31 cellular contexts compared by ENCODE assay signal in genomic region chr1:65538664-65539063, GRCh38.
"Had no signal": no experiment of that assay in that cellular context is flagged by ENCODE, and none has a peak within 500 bp of the region (broad histone marks: within the 10 kb centered on the region; RNA-seq: fewer than 3 reads in every experiment).

No MANE protein-coding gene starts in this region.

- H3K27ac Mint-ChIP-seq: activated B cell treated with CpG ODN at 0.5 μM for 24 hours; activated CD8-positive, alpha-beta T cell treated with anti-CD3 and anti-CD28 coated beads for 36 hours; activated naive CD4-positive, alpha-beta T cell treated with anti-CD3 and anti-CD28 coated beads for 36 hours; activated naive CD8-positive, alpha-beta T cell treated with anti-CD3 and anti-CD28 coated beads, Interleukin-2, amount 10 ng/mL, durations not matched to agents 7 days and 5 days; activated T-helper 1 cell treated with anti-CD3 and anti-CD28 coated beads, Interleukin-12 subunit alpha, Interleukin-12 subunit beta, Interleukin-2, Interleukin-4 antibody, amounts not matched to agents 30 ng/mL and 10 ng/mL and 1 ng/mL, durations not matched to agents 14 hours and 24 hours and 36 hours; brain; effector memory CD8-positive, alpha-beta T cell; naive thymus-derived CD4-positive, alpha-beta T cell; neural progenitor cell; T-helper 17 cell had no signal

- H3K9ac ChIP-seq: neural progenitor cell had no signal

- H3K9me3 Mint-ChIP-seq: activated T-helper 1 cell treated with anti-CD3 and anti-CD28 coated beads, Interleukin-12 subunit alpha, Interleukin-12 subunit beta, Interleukin-2, Interleukin-4 antibody, amounts not matched to agents 30 ng/mL and 10 ng/mL and 1 ng/mL, durations not matched to agents 14 hours and 24 hours and 36 hours; effector memory CD8-positive, alpha-beta T cell; neural progenitor cell had no signal

- H3K9me3 ChIP-seq: ascending aorta, esophagus muscularis mucosa, suprapubic skin, tibial artery, upper lobe of right lung had no signal

- DNase-seq: activated B cell treated with CpG ODN at 0.5 μM for 24 hours; activated CD4-positive, alpha-beta T cell treated with anti-CD3 and anti-CD28 coated beads, Interleukin-2, amount 50 U/mL, for 1 hour; activated CD8-positive, alpha-beta T cell treated with anti-CD3 and anti-CD28 coated beads for 36 hours; activated effector memory CD4-positive, alpha-beta T cell treated with anti-CD3 and anti-CD28 coated beads, Interleukin-2, amount 50 U/mL, for 16 hours; activated naive CD4-positive, alpha-beta T cell treated with anti-CD3 and anti-CD28 coated beads for 36 hours; activated naive CD8-positive, alpha-beta T cell treated with anti-CD3 and anti-CD28 coated beads, Interleukin-2, amount 10 ng/mL, durations not matched to agents 7 days and 5 days; activated T-cell treated with anti-CD3 and anti-CD28 coated beads for 4 hours; effector memory CD8-positive, alpha-beta T cell; foreskin melanocyte; islet precursor cell; left cardiac atrium; mammary epithelial cell; midbrain; naive thymus-derived CD4-positive, alpha-beta T cell; occipital lobe; right cardiac atrium; stimulated activated CD4-positive, alpha-beta T cell treated with anti-CD3 and anti-CD28 coated beads, Interleukin-15, amount 100 ng/mL, for 24 hours; stimulated activated CD4-positive, alpha-beta T cell treated with anti-CD3 and anti-CD28 coated beads, Interleukin-2, amount 100 ng/mL, for 24 hours; stimulated activated naive CD4-positive, alpha-beta T cell; T-helper 17 cell; T1000; tibial artery; upper lobe of right lung had no signal

- H3K4me1 Mint-ChIP-seq: activated B cell treated with CpG ODN at 0.5 μM for 24 hours; activated naive CD8-positive, alpha-beta T cell treated with anti-CD3 and anti-CD28 coated beads, Interleukin-2, amount 10 ng/mL, durations not matched to agents 7 days and 5 days had no signal

- H3K4me3 ChIP-seq: ascending aorta, cardiac muscle cell, coronary artery, esophagus muscularis mucosa, neural progenitor cell, suprapubic skin, tibial artery, upper lobe of right lung had no signal

- H3K36me3 Mint-ChIP-seq: activated naive CD8-positive, alpha-beta T cell treated with anti-CD3 and anti-CD28 coated beads, Interleukin-2, amount 10 ng/mL, durations not matched to agents 7 days and 5 days; neural progenitor cell had no signal

- H3K27ac ChIP-seq: ascending aorta, coronary artery, esophagus muscularis mucosa, neural progenitor cell, suprapubic skin, tibial artery, upper lobe of right lung had no signal

- H3K4me3 Mint-ChIP-seq: activated B cell treated with CpG ODN at 0.5 μM for 24 hours; activated CD8-positive, alpha-beta T cell treated with anti-CD3 and anti-CD28 coated beads for 36 hours; activated naive CD4-positive, alpha-beta T cell treated with anti-CD3 and anti-CD28 coated beads for 36 hours; activated naive CD8-positive, alpha-beta T cell treated with anti-CD3 and anti-CD28 coated beads, Interleukin-2, amount 10 ng/mL, durations not matched to agents 7 days and 5 days; activated T-helper 1 cell treated with anti-CD3 and anti-CD28 coated beads, Interleukin-12 subunit alpha, Interleukin-12 subunit beta, Interleukin-2, Interleukin-4 antibody, amounts not matched to agents 30 ng/mL and 10 ng/mL and 1 ng/mL, durations not matched to agents 14 hours and 24 hours and 36 hours; brain; effector memory CD8-positive, alpha-beta T cell; naive thymus-derived CD4-positive, alpha-beta T cell; neural progenitor cell; T-helper 17 cell had no signal

- H3K27me3 ChIP-seq: ascending aorta, cardiac muscle cell, esophagus muscularis mucosa, neural progenitor cell, suprapubic skin, tibial artery, upper lobe of right lung had no signal

- H3K27me3 Mint-ChIP-seq: activated B cell treated with CpG ODN at 0.5 μM for 24 hours; activated CD8-positive, alpha-beta T cell treated with anti-CD3 and anti-CD28 coated beads for 36 hours; brain; effector memory CD8-positive, alpha-beta T cell; T-helper 17 cell had no signal

- ATAC-seq: activated CD8-positive, alpha-beta T cell treated with anti-CD3 and anti-CD28 coated beads for 36 hours; effector memory CD8-positive, alpha-beta T cell; left cardiac atrium; naive thymus-derived CD4-positive, alpha-beta T cell; T-helper 17 cell; upper lobe of right lung had no signal

- H2AFZ ChIP-seq: neural progenitor cell had no signal

- H3K36me3 ChIP-seq: ascending aorta, cardiac muscle cell, esophagus muscularis mucosa, neural progenitor cell, suprapubic skin, tibial artery, upper lobe of right lung had no signal

- H3K4me1 ChIP-seq: ascending aorta, neural progenitor cell, tibial artery, upper lobe of right lung had no signal

- H3K4me2 ChIP-seq: neural progenitor cell had no signal
